8 cellular contexts compared by ENCODE assay signal in genomic region chr13:57629391-57629804, GRCh38. TPM values are rescaled to one million over a fixed set of nuclear protein-coding genes. Genes with fewer than 3 reads are reported as not detected.
DNase-seq lines count a peak whose midpoint lies in the region; ATAC-seq and TF ChIP-seq lines count a peak whose summit lies in the region.

No MANE protein-coding gene starts in this region.

- WGBS in lung, 2 donors = 2 to 3% methylated on average over 29 of the region's 29 CpGs
- WGBS in tibial nerve, 2 donors = 1 to 4% methylated on average over 29 of the region's 29 CpGs

- H3K27ac ChIP-seq in lung (ENCODE audit: low read depth in 1 of 2, low read length in 1 of 2) (no peak overlapping the region), tibial nerve (no peak overlapping the region)

- H3K4me1 Mint-ChIP-seq in activated naive CD4-positive, alpha-beta T cell treated with anti-CD3 and anti-CD28 coated beads, Interleukin-2, amount 10 ng/mL, durations not matched to agents 7 days and 5 days = peaks cover 36% of the 10 kb centered on the region

- no peak for TF ChIP-seq POLR2A in tibial nerve (IDR thresholded peaks at IDR 0.05)

- H3K27me3 ChIP-seq in lung (ENCODE audit: control insufficient read depth, insufficient read depth) = peaks cover 5% of the 10 kb centered on the region
- H3K27me3 ChIP-seq in tibial nerve = peaks cover 0 to 62% of the 10 kb centered on the region in 2 donors

- CTCF ChIA-PET in activated naive CD4-positive, alpha-beta T cell treated with anti-CD3 and anti-CD28 coated beads, Interleukin-2, amount 10 ng/mL, durations not matched to agents 7 days and 5 days (lab: Charles Lee) = interaction anchor here (0.6 kb wide), 1 partner anchor 1255 kb away, joined by 3 read pairs; no protein-coding TSS in a partner anchor

- H3K9me3 ChIP-seq in lung (ENCODE audit: control insufficient read depth in 2 of 2, insufficient read depth in 1 of 2, low read length in 1 of 2) (peaks cover 0 to 20% of the 10 kb centered on the region in 2 donors), tibial nerve (no peaks in the 10 kb centered on the region)

- no peak overlapping the region for H3K27ac Mint-ChIP-seq in activated naive CD4-positive, alpha-beta T cell treated with anti-CD3 and anti-CD28 coated beads, Interleukin-2, amount 10 ng/mL, durations not matched to agents 7 days and 5 days

- H3K36me3 ChIP-seq in lung (ENCODE audit: control insufficient read depth in 2 of 2, insufficient read depth in 2 of 2, low read length in 2 of 2) = no peaks in the 10 kb centered on the region
- no peaks in the 10 kb centered on the region for H3K36me3 ChIP-seq in tibial nerve

- peaks cover 60% of the 10 kb centered on the region for H3K27me3 Mint-ChIP-seq in activated naive CD4-positive, alpha-beta T cell treated with anti-CD3 and anti-CD28 coated beads, Interleukin-2, amount 10 ng/mL, durations not matched to agents 7 days and 5 days

- DNase-seq in activated naive CD4-positive, alpha-beta T cell treated with anti-CD3 and anti-CD28 coated beads, Interleukin-2, amount 10 ng/mL, durations not matched to agents 7 days and 5 days = peak; percentile 19
- no peak for DNase-seq in activated naive CD4-positive, alpha-beta T cell treated with anti-CD3 and anti-CD28 coated beads, Interleukin-2, amount 50 U/mL, for 16 hours
- DNase-seq in cardiac fibroblast (ENCODE audit: low read depth in 2 of 2) (peak in 1 of 2 donors; percentile 3), lung (ENCODE audit: low spot score) (no peak), tibial nerve (ENCODE audit: low spot score in 2 of 2) (no peak), NAMALWA (ENCODE audit: low spot score) (no peak)

- TF ChIP-seq CTCF in cardiac fibroblast (IDR thresholded peaks at IDR 0.05; ENCODE audit: low read depth, low read length) (no peak), lung (IDR thresholded peaks at IDR 0.05; ENCODE audit: control extremely low read depth, extremely low read depth) (no peak), tibial nerve (IDR thresholded peaks at IDR 0.05) (no peak)

- H3K9me3 Mint-ChIP-seq in activated naive CD4-positive, alpha-beta T cell treated with anti-CD3 and anti-CD28 coated beads, Interleukin-2, amount 10 ng/mL, durations not matched to agents 7 days and 5 days = peaks cover 9% of the 10 kb centered on the region

- ATAC-seq in lung (ENCODE audit: insufficient read depth, low FRiP score) (no peak), GM18519 (IDR thresholded peaks at IDR 0.05; ENCODE audit: low FRiP score, unreplicated experiment) (no peak), GM21515 (IDR thresholded peaks at IDR 0.05; ENCODE audit: unreplicated experiment) (no peak)

- TF ChIP-seq EP300 in tibial nerve (IDR thresholded peaks at IDR 0.05) = no peak

- peaks cover 12% of the 10 kb centered on the region for H3K36me3 Mint-ChIP-seq in activated naive CD4-positive, alpha-beta T cell treated with anti-CD3 and anti-CD28 coated beads, Interleukin-2, amount 10 ng/mL, durations not matched to agents 7 days and 5 days

- H3K4me3 Mint-ChIP-seq in activated naive CD4-positive, alpha-beta T cell treated with anti-CD3 and anti-CD28 coated beads, Interleukin-2, amount 10 ng/mL, durations not matched to agents 7 days and 5 days = peak overlapping the region; percentile 41

- H3K4me1 ChIP-seq in lung (ENCODE audit: control insufficient read depth in 2 of 2, insufficient read depth in 2 of 2, low read length in 2 of 2) = peaks cover 0 to 15% of the 10 kb centered on the region in 2 donors
- H3K4me1 ChIP-seq in tibial nerve = peaks cover 0 to 47% (median 10%) of the 10 kb centered on the region in 4 donors

- H3K4me3 ChIP-seq in cardiac fibroblast (replicated peaks in 1 of 2; ENCODE audit: low read depth in 2 of 2, low read length in 2 of 2) (peak overlapping the region; percentile 35 to 48), lung (peak overlapping the region; percentile 56), tibial nerve (peak overlapping the region; percentile 33 to 60 (median 37))

RNA-seq across cellular contexts. Expression of gene PCDH17, which starts 2.1 kb away (rescaled TPM):
- total RNA-seq in lung (10 to 100 TPM; 48.4 to 64.7 TPM), tibial nerve (10 to 100 TPM in 1 of 4 donors, 1 to 10 TPM in 3; 4.6 to 10.8 (median 7.4) TPM)
- 10 to 100 TPM in 1 of 2 donors, 1 to 10 TPM in 1; 3.4 to 12.0 TPM for polyA plus RNA-seq in lung

Comparison
In these comparisons a context has a peak if more than half of its experiments do, and no peak if none do; other contexts are left out.
1. RNA of gene PCDH17, which starts 2.1 kb away (total RNA-seq): 48.4 to 64.7 TPM in lung; 4.6 to 10.8 TPM in tibial nerve; every median in the first group is over 4 times any median in the second.
2. Peak in every context shown above with its lines, with median percentiles within 50 percentile points of each other: H3K4me3 ChIP-seq.